16 cellular contexts compared by ENCODE assay signal in genomic region chr2:46564811-46565241, GRCh38. TPM values are rescaled to one million over a fixed set of nuclear protein-coding genes. Genes with fewer than 3 reads are reported as not detected.
DNase-seq lines count a peak whose midpoint lies in the region; ATAC-seq and TF ChIP-seq lines count a peak whose summit lies in the region.
"Had no signal": no experiment of that assay in that cellular context is flagged by ENCODE, and none has a peak within 500 bp of the region (broad histone marks: within the 10 kb centered on the region; RNA-seq: fewer than 3 reads in every experiment).

No MANE protein-coding gene starts in this region.

- no peaks in the 10 kb centered on the region; the same call in 1 of the 2 replicates for H4K20me1 ChIP-seq in GM23338 (replicated peaks; ENCODE audit: insufficient read depth)
- no peaks in the 10 kb centered on the region for H4K20me1 ChIP-seq in OCI-LY7 (ENCODE audit: insufficient read depth, low read length)

- intact Hi-C loops in OCI-LY7 (cut with micrococcal nuclease; ENCODE audit: unreplicated experiment) (loop anchor here (5.0 kb wide), 1 partner anchor 1132 kb away; no protein-coding TSS in a partner anchor), psoas muscle (cut with DNase I) (loop anchor here in 1 of 2 donors (5.0 kb wide), 1 partner anchor 42 kb away; no protein-coding TSS in a partner anchor)

- H3K9me2 ChIP-seq in GM23338 (ENCODE audit: insufficient read depth) (no peaks in the 10 kb centered on the region), OCI-LY7 (ENCODE audit: insufficient read depth, low read length) (no peaks in the 10 kb centered on the region)

- H3K36me3 Mint-ChIP-seq in GM23338 (ENCODE audit: low read depth) = no peaks in the 10 kb centered on the region

- no peak for TF ChIP-seq POLR2A in gastroesophageal sphincter (IDR thresholded peaks at IDR 0.05)

- no peak for TF ChIP-seq EP300 in gastroesophageal sphincter (IDR thresholded peaks at IDR 0.05)

- no peaks in the 10 kb centered on the region for H3F3A ChIP-seq in GM23338 (replicated peaks; ENCODE audit: low read depth)

- 42 to 83% methylated on average over 1 to 3 of the region's 3 CpGs for WGBS in gastroesophageal sphincter (ENCODE audit: low coverage in 1 of 2), 2 donors
- 54 to 72% (median 60%) methylated on average over 3 of the region's 3 CpGs for WGBS in psoas muscle, 3 donors

- DNase-seq in GM23338 (ENCODE audit: low spot score) = no peak
- DNase-seq in OCI-LY7 (ENCODE audit: low spot score) = peak; percentile 71
- no peak for DNase-seq in psoas muscle
- DNase-seq in globus pallidus (ENCODE audit: low spot score) = no peak
- DNase-seq in islet precursor cell = no peak
- DNase-seq: activated naive CD4-positive, alpha-beta T cell treated with Interleukin-2 at 50 U/mL for 16 hours; CD4-positive, alpha-beta T cell; KBM-7; mucosa of descending colon; NCI-H1417; NCI-H226 had no signal

- H3K4me1 ChIP-seq in GM23338 (ENCODE audit: insufficient read depth) (0 out of 2 replicates have a peak, but pooled peaks cover 3% of the 10 kb centered on the region), OCI-LY7 (ENCODE audit: insufficient read depth, low read length, poor library complexity, severe bottlenecking) (peaks cover 86% of the 10 kb centered on the region), gastroesophageal sphincter (peaks cover 17 to 97% (median 19%) of the 10 kb centered on the region in 3 donors), psoas muscle (peaks cover 96% of the 10 kb centered on the region)

- no peak overlapping the region for H3K4me3 Mint-ChIP-seq in GM23338
- H3K4me3 Mint-ChIP-seq: CD4-positive, alpha-beta T cell had no signal

- H3K36me3 ChIP-seq in GM23338 (ENCODE audit: insufficient read depth) (no peaks in the 10 kb centered on the region), OCI-LY7 (ENCODE audit: insufficient read depth, low read length) (peaks cover 52% of the 10 kb centered on the region), gastroesophageal sphincter (peaks cover 0 to 7% of the 10 kb centered on the region in 2 donors), psoas muscle (ENCODE audit: insufficient read depth in 1 of 2, low read depth in 1 of 2) (peaks cover 0 to 4% of the 10 kb centered on the region in 2 donors)

- H3K27me3 Mint-ChIP-seq in GM23338 (ENCODE audit: insufficient read depth, low read depth, poor library complexity) = peaks cover 5% of the 10 kb centered on the region
- H3K27me3 Mint-ChIP-seq: CD4-positive, alpha-beta T cell; progenitor cell of endocrine pancreas had no signal

- H3K4me3 ChIP-seq in GM23338 (no peak overlapping the region), OCI-LY7 (ENCODE audit: low read depth, low read length, poor library complexity, severe bottlenecking) (peak overlapping the region; percentile 19), gastroesophageal sphincter (no peak overlapping the region), psoas muscle (no peak overlapping the region)
- H3K4me3 ChIP-seq: mucosa of descending colon had no signal

- no peak overlapping the region for H2AFZ ChIP-seq in GM23338
- H2AFZ ChIP-seq in OCI-LY7 (ENCODE audit: low read length) = no peak overlapping the region; the same call in 1 of the 2 replicates

- TF ChIP-seq CTCF in GM23338 (conservative IDR thresholded peaks at IDR 0.05; ENCODE audit: low read depth in 2 of 2) = 0 out of 4 replicates have a peak, but pooled peaks of 1 of the 2 experiments have one; percentile 9
- peak; percentile 63 for TF ChIP-seq CTCF in OCI-LY7 (conservative IDR thresholded peaks at IDR 0.05; ENCODE audit: low read length)
- no peak for TF ChIP-seq CTCF in gastroesophageal sphincter (IDR thresholded peaks at IDR 0.05)
- TF ChIP-seq CTCF in psoas muscle (IDR thresholded peaks at IDR 0.05) = no peak

- no peaks in the 10 kb centered on the region for H3K9me3 Mint-ChIP-seq in GM23338
- H3K9me3 Mint-ChIP-seq: CD4-positive, alpha-beta T cell had no signal

- no peak overlapping the region for H3K27ac Mint-ChIP-seq in GM23338
- H3K27ac Mint-ChIP-seq: CD4-positive, alpha-beta T cell; progenitor cell of endocrine pancreas had no signal

- H3K4me2 ChIP-seq in GM23338 = no peak overlapping the region
- peak overlapping the region; percentile 88 for H3K4me2 ChIP-seq in OCI-LY7 (ENCODE audit: low read length)

- POLR2A ChIA-PET in OCI-LY7 (lab: Charles Lee) = interaction anchor here (0.5 to 11.3 kb wide), 9 partner anchors 8 to 1329 kb away, joined by 3 to 123 read pairs (median 3); no protein-coding TSS in a partner anchor

- H3K9me3 ChIP-seq in OCI-LY7 (ENCODE audit: low read length) (no peaks in the 10 kb centered on the region), gastroesophageal sphincter (no peaks in the 10 kb centered on the region), psoas muscle (no peaks in the 10 kb centered on the region)
- H3K9me3 ChIP-seq: mucosa of descending colon had no signal

- CTCF ChIA-PET in OCI-LY7 (lab: Charles Lee; ENCODE audit: unreplicated experiment) = interaction anchor here (0.8 to 1.9 kb wide), 8 partner anchors 8 to 36 kb away, joined by 3 to 12 read pairs (median 4); no protein-coding TSS in a partner anchor

- BruUV-seq in OCI-LY7 (replicated peaks; lab: Mats Ljungman, UMichigan) = no TSS peak

- ATAC-seq in GM23338 = peak; percentile 58
- no peak for ATAC-seq in gastroesophageal sphincter
- peak in 2 of 4 donors; percentile 5 to 7 for ATAC-seq in psoas muscle
- ATAC-seq in GM18873 (IDR thresholded peaks at IDR 0.05; ENCODE audit: low FRiP score, unreplicated experiment) = no peak
- no peak for ATAC-seq in HG02763 (IDR thresholded peaks at IDR 0.05; ENCODE audit: unreplicated experiment)
- ATAC-seq: mucosa of descending colon had no signal

- H3K27me3 ChIP-seq in GM23338 (ENCODE audit: insufficient read depth) (no peaks in the 10 kb centered on the region), gastroesophageal sphincter (no peaks in the 10 kb centered on the region), psoas muscle (ENCODE audit: insufficient read depth in 3 of 3, low read length in 2 of 3) (no peaks in the 10 kb centered on the region)

- H3K4me1 Mint-ChIP-seq in GM23338 = peaks cover 14% of the 10 kb centered on the region

- no peak overlapping the region for H3K27ac ChIP-seq in GM23338 (ENCODE audit: low read depth)
- H3K27ac ChIP-seq in OCI-LY7 (ENCODE audit: low read depth, low read length, poor library complexity, severe bottlenecking) = peak overlapping the region; percentile 100
- H3K27ac ChIP-seq in gastroesophageal sphincter = peak overlapping the region in 3 of 4 donors; percentile 18 to 38 (median 30)
- peak overlapping the region; percentile 27 for H3K27ac ChIP-seq in psoas muscle
- H3K27ac ChIP-seq: VCaP had no signal

- H3K79me2 ChIP-seq in GM23338 (replicated peaks; ENCODE audit: insufficient read depth) (peaks cover 13% of the 10 kb centered on the region), OCI-LY7 (ENCODE audit: insufficient read depth, low read depth, low read length) (peaks cover 82% of the 10 kb centered on the region)

TF ChIP-seq in GM23338, 12 proteins besides CTCF, POLR2A, EP300 and RAD21 (continues in another document):
- no peak for TF ChIP-seq EZH2 (IDR thresholded peaks at IDR 0.05; ENCODE audit: low read depth, unreplicated experiment)
- TF ChIP-seq ETS1 (IDR thresholded peaks at IDR 0.05) = no peak
- no peak for TF ChIP-seq EZH2phosphoT487 (IDR thresholded peaks at IDR 0.05; ENCODE audit: unreplicated experiment)
- TF ChIP-seq ZNF114 (CRISPR knock-in tag; IDR thresholded peaks at IDR 0.05) = no peak
- TF ChIP-seq CREB1 (CRISPR knock-in tag; IDR thresholded peaks at IDR 0.05; ENCODE audit: low read depth) = no peak
- TF ChIP-seq NANOG (IDR thresholded peaks at IDR 0.05; ENCODE audit: borderline replicate concordance) = no peak

RNA-seq across cellular contexts. Expression of gene ATP6V1E2, which starts 22.4 kb away (rescaled TPM):
- 5.9 and 15.0 TPM in 2 replicates for total RNA-seq in GM23338 (2014; rRNA removed; shearing (Covaris generic))
- polyA plus RNA-seq in GM23338 (2016; fragmentation: Nextera tagmentation; extraction: Ambion mirVana) (6.8 and 7.0 TPM in 2 replicates), psoas muscle (10 to 100 TPM in 1 of 3 donors, 1 to 10 TPM in 2; 2.4 to 11.4 (median 2.4) TPM)
- 18.9 and 21.1 TPM in 2 replicates for total RNA-seq in OCI-LY7 (2014; rRNA removed; shearing (Covaris generic))
- total RNA-seq in OCI-LY7 (2022) (55.3 and 55.6 TPM in 2 replicates), gastroesophageal sphincter (1 to 10 TPM; 3.2 to 8.4 (median 5.5) TPM), psoas muscle (1 to 10 TPM; 5.1 to 7.6 (median 6.1) TPM)

RNA-seq across cellular contexts. Expression of gene RHOQ, which starts 22.5 kb away (rescaled TPM):
- total RNA-seq in GM23338 (2014; rRNA removed; shearing (Covaris generic)) = 42.6 and 42.9 TPM in 2 replicates
- polyA plus RNA-seq in GM23338 (2016; fragmentation: Nextera tagmentation; extraction: Ambion mirVana) (26.8 and 27.8 TPM in 2 replicates), psoas muscle (100 to 1,000 TPM in 2 of 3 donors, 10 to 100 TPM in 1; 50.3 to 127 (median 110) TPM)
- total RNA-seq in OCI-LY7 (2014; rRNA removed; shearing (Covaris generic)) = 62.0 and 65.7 TPM in 2 replicates
- total RNA-seq in OCI-LY7 (2022) (171 and 198 TPM in 2 replicates), gastroesophageal sphincter (100 to 1,000 TPM; 105 to 207 (median 144) TPM), psoas muscle (100 to 1,000 TPM; 129 to 204 (median 139) TPM)

RNA-seq across cellular contexts. Expression of gene PIGF, which starts 52.0 kb away (rescaled TPM):
- total RNA-seq in GM23338 (2014; rRNA removed; shearing (Covaris generic)) = 41.6 and 44.0 TPM in 2 replicates
- 40.5 and 43.5 TPM in 2 replicates for polyA plus RNA-seq in GM23338 (2016; fragmentation: Nextera tagmentation; extraction: Ambion mirVana)
- total RNA-seq in OCI-LY7 (2014; rRNA removed; shearing (Covaris generic)) = 18.5 and 26.0 TPM in 2 replicates
- 47.0 and 48.8 TPM in 2 replicates for total RNA-seq in OCI-LY7 (2022)
- 10 to 100 TPM in 1 of 4 donors, 1 to 10 TPM in 3; 4.5 to 14.9 (median 6.9) TPM for total RNA-seq in gastroesophageal sphincter
- total RNA-seq in psoas muscle = 10 to 100 TPM in 2 of 4 donors, 1 to 10 TPM in 2; 7.8 to 13.0 (median 9.3) TPM
- polyA plus RNA-seq in psoas muscle = 10 to 100 TPM in 2 of 3 donors, 1 to 10 TPM in 1; 8.6 to 24.1 (median 11.1) TPM

RNA-seq across cellular contexts. Expression of gene CRIPT, which starts 52.2 kb away (rescaled TPM):
- 10.8 and 11.1 TPM in 2 replicates for total RNA-seq in GM23338 (2014; rRNA removed; shearing (Covaris generic))
- polyA plus RNA-seq in GM23338 (2016; fragmentation: Nextera tagmentation; extraction: Ambion mirVana) (26.8 and 27.1 TPM in 2 replicates), psoas muscle (10 to 100 TPM in 2 of 3 donors, 1 to 10 TPM in 1; 5.7 to 21.4 (median 12.3) TPM)
- total RNA-seq in OCI-LY7 (2014; rRNA removed; shearing (Covaris generic)) = 2.9 and 5.0 TPM in 2 replicates
- total RNA-seq in OCI-LY7 (2022) (10.5 and 12.7 TPM in 2 replicates), gastroesophageal sphincter (10 to 100 TPM; 13.7 to 26.2 (median 21.2) TPM), psoas muscle (10 to 100 TPM; 10.9 to 15.7 (median 14.4) TPM)
